1 cellular context compared by ENCODE assay signal in genomic region chr2:97590515-97591394, GRCh38.
TF ChIP-seq lines count a peak whose summit lies in the region.
"Not testable (repeated sequence)": the region's sequence is repeated elsewhere in the genome, so short reads cannot be mapped to it uniquely, and the experiment has no call there.

No MANE protein-coding gene starts in this region.

TF ChIP-seq in K562, 482 proteins besides CTCF, POLR2A, EP300 and RAD21 (continued from another document and continues in another):
- TF ChIP-seq MLLT1 (IDR thresholded peaks at IDR 0.05) (peak in 1 of 2 experiments; percentile 81; a peak in 2 of 4 replicates), MEF2A (IDR thresholded peaks at IDR 0.05; ENCODE audit: control insufficient read depth, low read depth, low read length) (0 out of 2 replicates have a peak, but pooled peaks have one; percentile 10), CTBP1 (IDR thresholded peaks at IDR 0.05; ENCODE audit: borderline replicate concordance) (0 out of 2 replicates have a peak, but pooled peaks have one; percentile 28), GATAD2B (IDR thresholded peaks at IDR 0.05; ENCODE audit: borderline replicate concordance) (0 out of 2 replicates have a peak, but pooled peaks have one; percentile 25), ZNF197 (CRISPR knock-in tag; IDR thresholded peaks at IDR 0.05; ENCODE audit: low read depth) (0 out of 2 replicates have a peak, but pooled peaks have one; percentile 14), ARID2 (IDR thresholded peaks at IDR 0.05) (peak; percentile 99), RREB1 (CRISPR knock-in tag; IDR thresholded peaks at IDR 0.05) (0 out of 2 replicates have a peak, but pooled peaks have one; percentile 14), SMC3 (conservative IDR thresholded peaks at IDR 0.05; ENCODE audit: insufficient read depth, low read depth, low read length) (peak; percentile 94), ZNF316 (IDR thresholded peaks at IDR 0.05) (peak; percentile 17; the same call in 1 of the 2 replicates), SIN3B (IDR thresholded peaks at IDR 0.05; ENCODE audit: low read depth) (peak; percentile 28; the same call in 1 of the 2 replicates), MNT (conservative IDR thresholded peaks at IDR 0.05) (0 out of 4 replicates have a peak, but pooled peaks of 1 of the 2 experiments have one; percentile 28), POLR2G (IDR thresholded peaks at IDR 0.05; ENCODE audit: low read depth, low read length) (peak; percentile 66; the same call in 1 of the 2 replicates), KAT7 (CRISPR knock-in tag; IDR thresholded peaks at IDR 0.05; ENCODE audit: borderline replicate concordance) (0 out of 2 replicates have a peak, but pooled peaks have one; percentile 43), ZBTB40 (IDR thresholded peaks at IDR 0.05) (peak; percentile 36; the same call in 1 of the 2 replicates), LCOR (CRISPR knock-in tag; IDR thresholded peaks at IDR 0.05) (peak; percentile 58), HNRNPL (IDR thresholded peaks at IDR 0.05; ENCODE audit: low read depth, low read length) (0 out of 2 replicates have a peak, but pooled peaks have one; percentile 15), ZBTB33 (CRISPR knock-in tag; IDR thresholded peaks at IDR 0.05) (peak; percentile 65; the same call in 1 of the 2 replicates), MEIS2 (IDR thresholded peaks at IDR 0.05; ENCODE audit: partially characterized antibody) (peak; percentile 68), ILF3 (IDR thresholded peaks at IDR 0.05; ENCODE audit: borderline replicate concordance) (peak; percentile 41; the same call in 1 of the 2 replicates), MTA3 (IDR thresholded peaks at IDR 0.05; ENCODE audit: borderline replicate concordance) (peak; percentile 50; the same call in 1 of the 2 replicates), GTF2E2 (tag; IDR thresholded peaks at IDR 0.05) (peak; percentile 71; the same call in 1 of the 2 replicates), CXXC5 (CRISPR knock-in tag; IDR thresholded peaks at IDR 0.05) (peak; percentile 37; the same call in 1 of the 2 replicates), HDAC1 (IDR thresholded peaks at IDR 0.05) (peak in 1 of 2 experiments; percentile 32; a peak in 2 of 4 replicates), E2F6 (IDR thresholded peaks at IDR 0.05; ENCODE audit: borderline replicate concordance in 1 of 2, extremely low read depth in 1 of 2, insufficient read depth in 1 of 2, insufficient read length in 1 of 2, low read depth in 1 of 2, low read length in 1 of 2, poor library complexity in 1 of 2, severe bottlenecking in 1 of 2) (peak in 1 of 2 experiments; percentile 19), POLR2H (tag; IDR thresholded peaks at IDR 0.05; ENCODE audit: low read depth) (peak; percentile 37; the same call in 1 of the 2 replicates), EP400 (IDR thresholded peaks at IDR 0.05) (peak; percentile 48), PKNOX1 (IDR thresholded peaks at IDR 0.05) (peak; percentile 59), ATF1 (tag; IDR thresholded peaks at IDR 0.05) (peak; percentile 25; the same call in 1 of the 2 replicates)
- TF ChIP-seq ZBTB40, ATF1 (CRISPR knock-in tag; IDR thresholded peaks at IDR 0.05): not testable (repeated sequence)
